ENCODE assay signal across 10 cellular contexts in genomic region chr16:10992797-10993196, GRCh38. TPM values are rescaled to one million over a fixed set of nuclear protein-coding genes. Genes with fewer than 3 reads are reported as not detected.
A peak's percentile ranks its signal among the peaks of the same experiment; 100 is the strongest.
DNase-seq lines count a peak whose midpoint lies in the region; ATAC-seq, FAIRE-seq and TF ChIP-seq lines count a peak whose summit lies in the region.
"Had no signal": no experiment of that assay in that cellular context is flagged by ENCODE, and none has a peak within 500 bp of the region (broad histone marks: within the 10 kb centered on the region; RNA-seq: fewer than 3 reads in every experiment).

No MANE protein-coding gene starts in this region.

- H3K27ac Mint-ChIP-seq in naive B cell, result peak overlapping the region in 4 of 6 donors; percentile 2 to 87 (median 43)

- no peak for FAIRE-seq in HTR-8/SVneo (lab: Jason Lieb, UNC)
- FAIRE-seq: GM18507 had no signal

- H3K4me3 ChIP-seq in astrocyte of the spinal cord (ENCODE audit: low read depth, low read length) (no peak overlapping the region), BE2C (ENCODE audit: low read depth, low read length) (no peak overlapping the region)
- H3K4me3 ChIP-seq: ovary had no signal

- ATAC-seq in naive B cell (ENCODE audit: low read depth in 2 of 2) (no peak), GM19455 (IDR thresholded peaks at IDR 0.05; ENCODE audit: unreplicated experiment) (no peak), GM19395 (IDR thresholded peaks at IDR 0.05; ENCODE audit: unreplicated experiment) (no peak)

- no peaks in the 10 kb centered on the region for H3K9me3 ChIP-seq in BE2C
- H3K9me3 ChIP-seq: ovary had no signal

- H3K9me3 Mint-ChIP-seq in naive B cell, result no peaks in the 10 kb centered on the region

- peaks cover 7% of the 10 kb centered on the region; the same call in 1 of the 2 replicates for H3K36me3 ChIP-seq in BE2C
- H3K36me3 ChIP-seq: ovary had no signal

- H3K4me1 Mint-ChIP-seq in naive B cell, result peaks cover 0 to 10% (median 2%) of the 10 kb centered on the region in 3 donors

- in situ Hi-C loops in astrocyte of the spinal cord (cut with HindIII; ENCODE audit: low sequenced_read_pairs), result no loop called here

- peaks cover 8% of the 10 kb centered on the region for H3K4me1 ChIP-seq in BE2C

- peaks cover 33 to 63% of the 10 kb centered on the region in 2 donors for H3K36me3 Mint-ChIP-seq in naive B cell

- DNase-seq in COLO829 (ENCODE audit: low spot score) (peak; percentile 81), HTR-8/SVneo (ENCODE audit: insufficient read length, low spot score) (peak; percentile 67), astrocyte of the spinal cord (ENCODE audit: low read depth, low spot score) (peak; percentile 84), naive B cell (no peak), NCI-H69 (lab: John Stamatoyannopoulos, UW) (no peak), BE2C (no peak)
- DNase-seq: ovary had no signal

- H3K27me3 Mint-ChIP-seq in naive B cell, result no peaks in the 10 kb centered on the region

- no peaks in the 10 kb centered on the region for H3K27me3 ChIP-seq in BE2C
- H3K27me3 ChIP-seq: ovary had no signal

- no peak overlapping the region for H3K4me3 Mint-ChIP-seq in naive B cell

- TF ChIP-seq CTCF in astrocyte of the spinal cord (IDR thresholded peaks at IDR 0.05; ENCODE audit: low read depth, low read length) (no peak), BE2C (IDR thresholded peaks at IDR 0.05; ENCODE audit: low read depth, low read length) (no peak)

RNA-seq across cellular contexts. Expression of gene CLEC16A, which starts 48.4 kb away (rescaled TPM):
- polyA plus RNA-seq in naive B cell (ENCODE audit: low read depth in 6 of 6), result 10 to 100 TPM; 11.8 to 34.9 (median 18.7) TPM
- 33.3 TPM for polyA plus RNA-seq in BE2C (2012; ENCODE audit: insufficient read depth, insufficient read length, low read depth)

RNA-seq across cellular contexts. Expression of gene DEXI, which starts 50.5 kb away (rescaled TPM):
- 10 to 100 TPM; 10.1 to 22.6 (median 15.6) TPM for polyA plus RNA-seq in naive B cell (ENCODE audit: low read depth in 6 of 6)
- polyA plus RNA-seq in BE2C (2012; ENCODE audit: insufficient read depth, insufficient read length, low read depth), result 68.8 TPM

Comparison
In these comparisons a context has a peak if more than half of its experiments do, and no peak if none do; other contexts are left out.
1. DNase-seq: peak in COLO829 (single experiment), HTR-8/SVneo (single experiment) and astrocyte of the spinal cord (single experiment); none in naive B cell (single experiment), NCI-H69 (single experiment) and BE2C (single experiment).